Comparison of ENCODE assay signal across 38 cellular contexts in the genomic region with DNA sequence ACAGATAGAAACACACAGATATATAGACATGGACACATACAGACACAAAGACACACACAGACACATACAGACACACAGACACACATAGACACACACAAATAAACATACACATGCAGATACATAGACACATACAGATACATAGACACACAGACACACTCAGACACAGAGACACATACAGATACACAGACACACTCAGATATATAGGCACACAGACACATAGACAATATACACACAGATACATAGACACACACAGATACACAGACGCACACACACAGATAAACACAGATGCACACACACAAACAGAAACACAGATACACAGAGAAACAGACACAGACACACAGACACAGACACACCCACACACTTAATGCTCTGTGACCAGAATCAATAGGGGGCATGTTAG.
"Had no signal": no experiment of that assay in that cellular context is flagged by ENCODE, and none has a peak within 500 bp of the region (broad histone marks: within the 10 kb centered on the region; RNA-seq: fewer than 3 reads in every experiment).

No MANE protein-coding gene starts in this region.

- H3K9me3 Mint-ChIP-seq: activated CD4-positive, alpha-beta T cell treated with anti-CD3 and anti-CD28 coated beads, Interleukin-2, amount 10 ng/mL, durations not matched to agents 7 days and 5 days; activated naive CD4-positive, alpha-beta T cell treated with anti-CD3 and anti-CD28 coated beads, Interleukin-2, amount 50 U/mL, for 24 hours; activated naive CD8-positive, alpha-beta T cell treated with anti-CD3 and anti-CD28 coated beads, Interleukin-2, amount 10 ng/mL, durations not matched to agents 7 days and 5 days; activated T-cell treated with anti-CD3 and anti-CD28 coated beads, Interleukin-2, amount 50 U/mL, for 24 hours; activated T-helper 2 cell treated with anti-CD3 and anti-CD28 coated beads, Interferon-gamma antibody, Interleukin-2, Interleukin-4, amounts not matched to agents 10 μg/mL and 5 μg/mL and 100 μg/mL, durations not matched to agents 14 hours and 24 hours and 36 hours; T-helper 1 cell treated with Interleukin-12 subunit alpha and Interleukin-12 subunit beta and Interleukin-4 antibody, amounts not matched to agents 30 μg/mL and 1 μg/mL, for 36 hours; T-helper 2 cell treated with Interferon-gamma antibody and Interleukin-4, amounts not matched to agents 5 μg/mL and 100 μg/mL, for 36 hours; WTC11 had no signal

- ATAC-seq: activated CD4-positive, alpha-beta T cell treated with anti-CD3 and anti-CD28 coated beads for 36 hours; activated CD4-positive, CD25-positive, alpha-beta regulatory T cell treated with anti-CD3 and anti-CD28 coated beads, Interleukin-2, amount 50 U/mL, for 24 hours; activated CD8-positive, alpha-beta memory T cell treated with anti-CD3 and anti-CD28 coated beads, Interleukin-2, amount 10 ng/mL, durations not matched to agents 7 days and 5 days; activated CD8-positive, alpha-beta T cell treated with anti-CD3 and anti-CD28 coated beads, Interleukin-2, amount 10 ng/mL, durations not matched to agents 7 days and 5 days; body of pancreas; WTC11 had no signal

- H3K9me3 ChIP-seq: adrenal gland, body of pancreas, breast epithelium had no signal

- H3K27ac Mint-ChIP-seq: activated CD4-positive, alpha-beta memory T cell treated with anti-CD3 and anti-CD28 coated beads, Interleukin-2, amount 10 ng/mL, durations not matched to agents 7 days and 5 days; activated CD4-positive, alpha-beta T cell treated with anti-CD3 and anti-CD28 coated beads for 36 hours; activated CD4-positive, alpha-beta T cell treated with anti-CD3 and anti-CD28 coated beads, Interleukin-2, amount 10 ng/mL, durations not matched to agents 7 days and 5 days; activated CD8-positive, alpha-beta memory T cell treated with anti-CD3 and anti-CD28 coated beads, Interleukin-2, amount 10 ng/mL, durations not matched to agents 7 days and 5 days; activated CD8-positive, alpha-beta T cell treated with anti-CD3 and anti-CD28 coated beads, Interleukin-2, amount 10 ng/mL, durations not matched to agents 7 days and 5 days; activated naive CD4-positive, alpha-beta T cell treated with anti-CD3 and anti-CD28 coated beads, Interleukin-2, amount 10 ng/mL, durations not matched to agents 7 days and 5 days; activated naive CD4-positive, alpha-beta T cell treated with anti-CD3 and anti-CD28 coated beads, Interleukin-2, amount 50 U/mL, for 24 hours; activated naive CD8-positive, alpha-beta T cell; activated naive CD8-positive, alpha-beta T cell treated with anti-CD3 and anti-CD28 coated beads, Interleukin-2, amount 10 ng/mL, durations not matched to agents 7 days and 5 days; activated T-cell treated with anti-CD3 and anti-CD28 coated beads, Interleukin-2, amount 50 U/mL, for 24 hours; activated T-helper 2 cell treated with anti-CD3 and anti-CD28 coated beads, Interferon-gamma antibody, Interleukin-2, Interleukin-4, amounts not matched to agents 10 μg/mL and 5 μg/mL and 100 μg/mL, durations not matched to agents 14 hours and 24 hours and 36 hours; T-helper 1 cell treated with Interleukin-12 subunit alpha and Interleukin-12 subunit beta and Interleukin-4 antibody, amounts not matched to agents 30 μg/mL and 1 μg/mL, for 36 hours; T-helper 2 cell treated with Interferon-gamma antibody and Interleukin-4, amounts not matched to agents 5 μg/mL and 100 μg/mL, for 36 hours; WTC11 had no signal

- FAIRE-seq: astrocyte, TTC549 had no signal

- H3K27ac ChIP-seq: adrenal gland, body of pancreas, brain microvascular endothelial cell, breast epithelium, VCaP had no signal

- H3K36me3 ChIP-seq: adrenal gland, brain microvascular endothelial cell, breast epithelium had no signal

- H3K4me3 ChIP-seq: adrenal gland, body of pancreas, breast epithelium had no signal

- H3K36me3 Mint-ChIP-seq: activated CD8-positive, alpha-beta memory T cell treated with anti-CD3 and anti-CD28 coated beads, Interleukin-2, amount 10 ng/mL, durations not matched to agents 7 days and 5 days; activated naive CD4-positive, alpha-beta T cell treated with anti-CD3 and anti-CD28 coated beads, Interleukin-2, amount 10 ng/mL, durations not matched to agents 7 days and 5 days; activated naive CD4-positive, alpha-beta T cell treated with anti-CD3 and anti-CD28 coated beads, Interleukin-2, amount 50 U/mL, for 24 hours; activated naive CD8-positive, alpha-beta T cell; activated naive CD8-positive, alpha-beta T cell treated with anti-CD3 and anti-CD28 coated beads, Interleukin-2, amount 10 ng/mL, durations not matched to agents 7 days and 5 days; WTC11 had no signal

- H3K27me3 Mint-ChIP-seq: activated CD4-positive, alpha-beta memory T cell treated with anti-CD3 and anti-CD28 coated beads, Interleukin-2, amount 10 ng/mL, durations not matched to agents 7 days and 5 days; activated CD4-positive, alpha-beta T cell treated with anti-CD3 and anti-CD28 coated beads for 36 hours; activated CD4-positive, alpha-beta T cell treated with anti-CD3 and anti-CD28 coated beads, Interleukin-2, amount 10 ng/mL, durations not matched to agents 7 days and 5 days; activated CD8-positive, alpha-beta memory T cell treated with anti-CD3 and anti-CD28 coated beads, Interleukin-2, amount 10 ng/mL, durations not matched to agents 7 days and 5 days; activated naive CD4-positive, alpha-beta T cell treated with anti-CD3 and anti-CD28 coated beads, Interleukin-2, amount 10 ng/mL, durations not matched to agents 7 days and 5 days; activated naive CD4-positive, alpha-beta T cell treated with anti-CD3 and anti-CD28 coated beads, Interleukin-2, amount 50 U/mL, for 24 hours; activated naive CD8-positive, alpha-beta T cell; activated naive CD8-positive, alpha-beta T cell treated with anti-CD3 and anti-CD28 coated beads, Interleukin-2, amount 10 ng/mL, durations not matched to agents 7 days and 5 days; activated T-cell treated with anti-CD3 and anti-CD28 coated beads, Interleukin-2, amount 50 U/mL, for 24 hours had no signal

- H3K4me1 ChIP-seq: adrenal gland, body of pancreas, breast epithelium had no signal

- H3K27me3 ChIP-seq: adrenal gland, body of pancreas, brain microvascular endothelial cell had no signal

- H3K4me1 Mint-ChIP-seq: activated CD4-positive, alpha-beta memory T cell treated with anti-CD3 and anti-CD28 coated beads, Interleukin-2, amount 10 ng/mL, durations not matched to agents 7 days and 5 days; activated CD4-positive, alpha-beta T cell treated with anti-CD3 and anti-CD28 coated beads for 36 hours; activated CD4-positive, alpha-beta T cell treated with anti-CD3 and anti-CD28 coated beads, Interleukin-2, amount 10 ng/mL, durations not matched to agents 7 days and 5 days; activated CD8-positive, alpha-beta memory T cell treated with anti-CD3 and anti-CD28 coated beads, Interleukin-2, amount 10 ng/mL, durations not matched to agents 7 days and 5 days; activated naive CD4-positive, alpha-beta T cell treated with anti-CD3 and anti-CD28 coated beads, Interleukin-2, amount 10 ng/mL, durations not matched to agents 7 days and 5 days; activated naive CD4-positive, alpha-beta T cell treated with anti-CD3 and anti-CD28 coated beads, Interleukin-2, amount 50 U/mL, for 24 hours; activated naive CD8-positive, alpha-beta T cell treated with anti-CD3 and anti-CD28 coated beads, Interleukin-2, amount 10 ng/mL, durations not matched to agents 7 days and 5 days; WTC11 had no signal

- DNase-seq: activated CD4-positive, alpha-beta memory T cell treated with anti-CD3 and anti-CD28 coated beads, Interleukin-2, amount 10 ng/mL, durations not matched to agents 7 days and 5 days; activated CD4-positive, alpha-beta T cell treated with anti-CD3 and anti-CD28 coated beads for 1 hour; activated CD4-positive, alpha-beta T cell treated with anti-CD3 and anti-CD28 coated beads for 36 hours; activated CD4-positive, alpha-beta T cell treated with anti-CD3 and anti-CD28 coated beads for 48 hours; activated CD4-positive, alpha-beta T cell treated with anti-CD3 and anti-CD28 coated beads, Interleukin-2, amount 10 ng/mL, durations not matched to agents 7 days and 5 days; activated CD4-positive, alpha-beta T cell treated with anti-CD3 and anti-CD28 coated beads, Interleukin-2, amount 50 U/mL, for 48 hours; activated CD4-positive, CD25-positive, alpha-beta regulatory T cell; activated CD8-positive, alpha-beta memory T cell treated with anti-CD3 and anti-CD28 coated beads for 24 hours; activated CD8-positive, alpha-beta memory T cell treated with anti-CD3 and anti-CD28 coated beads, Interleukin-2, amount 10 ng/mL, durations not matched to agents 7 days and 5 days; activated CD8-positive, alpha-beta memory T cell treated with anti-CD3 and anti-CD28 coated beads, Interleukin-2, amount 50 U/mL, for 48 hours; activated CD8-positive, alpha-beta T cell treated with anti-CD3 and anti-CD28 coated beads, Interleukin-2, amount 10 ng/mL, durations not matched to agents 7 days and 5 days; activated effector memory CD4-positive, alpha-beta T cell treated with Interleukin-2 at 50 U/mL for 16 hours; activated gamma-delta T cell; activated naive CD4-positive, alpha-beta T cell treated with anti-CD3 and anti-CD28 coated beads, Interleukin-2, amount 10 ng/mL, durations not matched to agents 7 days and 5 days; activated naive CD4-positive, alpha-beta T cell treated with Interleukin-2 at 50 U/mL for 16 hours; activated naive CD8-positive, alpha-beta T cell treated with anti-CD3 and anti-CD28 coated beads, Interleukin-2, amount 10 ng/mL, durations not matched to agents 7 days and 5 days; activated T-cell treated with anti-CD3 and anti-CD28 coated beads, Interleukin-2, amount 50 U/mL, for 24 hours; activated T-cell treated with anti-CD3 and anti-CD28 coated beads, Interleukin-2, amount 50 U/mL, for 48 hours; adrenal gland; amniotic stem cell; aorta; body of pancreas; brain microvascular endothelial cell; central memory CD4-positive, alpha-beta T cell; T-helper 1 cell; T-helper 2 cell; T-helper 9 cell had no signal

- H3K4me3 Mint-ChIP-seq: activated CD4-positive, alpha-beta memory T cell treated with anti-CD3 and anti-CD28 coated beads, Interleukin-2, amount 10 ng/mL, durations not matched to agents 7 days and 5 days; activated CD4-positive, alpha-beta T cell treated with anti-CD3 and anti-CD28 coated beads for 36 hours; activated CD4-positive, alpha-beta T cell treated with anti-CD3 and anti-CD28 coated beads, Interleukin-2, amount 10 ng/mL, durations not matched to agents 7 days and 5 days; activated CD8-positive, alpha-beta memory T cell treated with anti-CD3 and anti-CD28 coated beads, Interleukin-2, amount 10 ng/mL, durations not matched to agents 7 days and 5 days; activated CD8-positive, alpha-beta T cell treated with anti-CD3 and anti-CD28 coated beads, Interleukin-2, amount 10 ng/mL, durations not matched to agents 7 days and 5 days; activated naive CD4-positive, alpha-beta T cell treated with anti-CD3 and anti-CD28 coated beads, Interleukin-2, amount 10 ng/mL, durations not matched to agents 7 days and 5 days; activated naive CD4-positive, alpha-beta T cell treated with anti-CD3 and anti-CD28 coated beads, Interleukin-2, amount 50 U/mL, for 24 hours; activated naive CD8-positive, alpha-beta T cell; activated naive CD8-positive, alpha-beta T cell treated with anti-CD3 and anti-CD28 coated beads, Interleukin-2, amount 10 ng/mL, durations not matched to agents 7 days and 5 days; activated T-cell treated with anti-CD3 and anti-CD28 coated beads, Interleukin-2, amount 50 U/mL, for 24 hours; T-helper 1 cell treated with Interleukin-12 subunit alpha and Interleukin-12 subunit beta and Interleukin-4 antibody, amounts not matched to agents 30 μg/mL and 1 μg/mL, for 36 hours; T-helper 2 cell treated with Interferon-gamma antibody and Interleukin-4, amounts not matched to agents 5 μg/mL and 100 μg/mL, for 36 hours; WTC11 had no signal
